ENCODE assay signal across 22 cellular contexts in genomic region chr2:3253913-3254437, GRCh38.
DNase-seq lines count a peak whose midpoint lies in the region; ATAC-seq and TF ChIP-seq lines count a peak whose summit lies in the region.
"Had no signal": no experiment of that assay in that cellular context is flagged by ENCODE, and none has a peak within 500 bp of the region (broad histone marks: within the 10 kb centered on the region; RNA-seq: fewer than 3 reads in every experiment).

No MANE protein-coding gene starts in this region.

- intact Hi-C loops in activated CD8-positive, alpha-beta T cell treated with anti-CD3 and anti-CD28 coated beads for 36 hours (cut with micrococcal nuclease): no loop called here
- intact Hi-C loops in mucosa of descending colon (cut with DNase I, micrococcal nuclease): no loop called here

- H3K4me1 Mint-ChIP-seq in naive B cell: peaks cover 44 to 61% (median 47%) of the 10 kb centered on the region in 3 donors
- peaks cover 2% of the 10 kb centered on the region for H3K4me1 Mint-ChIP-seq in activated CD8-positive, alpha-beta T cell treated with anti-CD3 and anti-CD28 coated beads for 36 hours (ENCODE audit: low read depth)
- H3K4me1 Mint-ChIP-seq: activated CD8-positive, alpha-beta memory T cell treated with anti-CD3 and anti-CD28 coated beads, Interleukin-2, amount 10 ng/mL, durations not matched to agents 7 days and 5 days had no signal

- peaks cover 8% of the 10 kb centered on the region in 2 donors for H3K36me3 Mint-ChIP-seq in naive B cell
- peaks cover 54% of the 10 kb centered on the region for H3K36me3 Mint-ChIP-seq in activated CD8-positive, alpha-beta T cell treated with anti-CD3 and anti-CD28 coated beads for 36 hours (ENCODE audit: low read depth)

- H3K27ac Mint-ChIP-seq in naive B cell: peak overlapping the region; percentile 90 to 100 (median 92)
- no peak overlapping the region for H3K27ac Mint-ChIP-seq in activated CD8-positive, alpha-beta T cell treated with anti-CD3 and anti-CD28 coated beads for 36 hours
- H3K27ac Mint-ChIP-seq: activated CD8-positive, alpha-beta memory T cell treated with anti-CD3 and anti-CD28 coated beads, Interleukin-2, amount 10 ng/mL, durations not matched to agents 7 days and 5 days; activated naive CD4-positive, alpha-beta T cell treated with anti-CD3 and anti-CD28 coated beads, Interleukin-2, amount 50 U/mL, for 24 hours; activated T-helper 1 cell treated with anti-CD3 and anti-CD28 coated beads, Interleukin-12 subunit alpha, Interleukin-12 subunit beta, Interleukin-2, Interleukin-4 antibody, amounts not matched to agents 30 ng/mL and 10 ng/mL and 1 ng/mL, durations not matched to agents 14 hours and 24 hours and 36 hours had no signal

- POLR2A ChIA-PET in activated CD8-positive, alpha-beta T cell treated with anti-CD3 and anti-CD28 coated beads for 36 hours (lab: Charles Lee): no interaction called here

- H3K4me3 ChIP-seq in GM08714 (ENCODE audit: low read length): peak overlapping the region; percentile 3; the same call in 1 of the 2 replicates
- H3K4me3 ChIP-seq in mucosa of descending colon: no peak overlapping the region
- H3K4me3 ChIP-seq: ascending aorta, vagina had no signal

- peak overlapping the region; percentile 20 to 87 (median 78) for H3K4me3 Mint-ChIP-seq in naive B cell
- H3K4me3 Mint-ChIP-seq in activated CD8-positive, alpha-beta T cell treated with anti-CD3 and anti-CD28 coated beads for 36 hours: no peak overlapping the region
- H3K4me3 Mint-ChIP-seq: activated CD8-positive, alpha-beta memory T cell treated with anti-CD3 and anti-CD28 coated beads, Interleukin-2, amount 10 ng/mL, durations not matched to agents 7 days and 5 days; activated naive CD4-positive, alpha-beta T cell treated with anti-CD3 and anti-CD28 coated beads, Interleukin-2, amount 50 U/mL, for 24 hours; activated T-helper 1 cell treated with anti-CD3 and anti-CD28 coated beads, Interleukin-12 subunit alpha, Interleukin-12 subunit beta, Interleukin-2, Interleukin-4 antibody, amounts not matched to agents 30 ng/mL and 10 ng/mL and 1 ng/mL, durations not matched to agents 14 hours and 24 hours and 36 hours; CD8-positive, alpha-beta T cell; naive thymus-derived CD4-positive, alpha-beta T cell had no signal

- no peaks in the 10 kb centered on the region for H3K4me1 ChIP-seq in mucosa of descending colon (ENCODE audit: low read depth)
- H3K4me1 ChIP-seq: ascending aorta, vagina had no signal

- peaks cover 10% of the 10 kb centered on the region for H3K9me3 ChIP-seq in mucosa of descending colon

- CTCF ChIA-PET in activated CD8-positive, alpha-beta T cell treated with anti-CD3 and anti-CD28 coated beads for 36 hours (lab: Charles Lee): no interaction called here

- H3K9me3 Mint-ChIP-seq in naive B cell: peaks cover 3 to 9% (median 6%) of the 10 kb centered on the region in 7 donors
- peaks cover 18% of the 10 kb centered on the region for H3K9me3 Mint-ChIP-seq in activated CD8-positive, alpha-beta T cell treated with anti-CD3 and anti-CD28 coated beads for 36 hours
- H3K9me3 Mint-ChIP-seq: activated naive CD4-positive, alpha-beta T cell treated with anti-CD3 and anti-CD28 coated beads, Interleukin-2, amount 50 U/mL, for 24 hours had no signal

- no peaks in the 10 kb centered on the region for H3K36me3 ChIP-seq in mucosa of descending colon (ENCODE audit: low read depth)

- no peaks in the 10 kb centered on the region for H3K27me3 Mint-ChIP-seq in naive B cell
- H3K27me3 Mint-ChIP-seq in activated CD8-positive, alpha-beta T cell treated with anti-CD3 and anti-CD28 coated beads for 36 hours: no peaks in the 10 kb centered on the region
- H3K27me3 Mint-ChIP-seq: activated CD8-positive, alpha-beta memory T cell treated with anti-CD3 and anti-CD28 coated beads, Interleukin-2, amount 10 ng/mL, durations not matched to agents 7 days and 5 days; activated naive CD4-positive, alpha-beta T cell treated with anti-CD3 and anti-CD28 coated beads, Interleukin-2, amount 50 U/mL, for 24 hours; naive thymus-derived CD4-positive, alpha-beta T cell had no signal

- no peak for TF ChIP-seq CTCF in activated CD8-positive, alpha-beta T cell treated with anti-CD3 and anti-CD28 coated beads for 36 hours (IDR thresholded peaks at IDR 0.05)
- TF ChIP-seq CTCF in mucosa of descending colon (IDR thresholded peaks at IDR 0.05): no peak

- DNase-seq in naive B cell (no peak), DMS79 treated with DMSO at 0.1 percent for 48 hours (lab: John Stamatoyannopoulos, UW) (no peak), mucosa of descending colon (no peak)
- DNase-seq in activated CD8-positive, alpha-beta T cell treated with anti-CD3 and anti-CD28 coated beads for 36 hours: no peak
- DNase-seq in stimulated activated CD4-positive, alpha-beta T cell treated with anti-CD3 and anti-CD28 coated beads, Interleukin-4, amount 100 ng/mL, for 1 hour: no peak
- DNase-seq: activated CD4-positive, alpha-beta T cell treated with anti-CD3 and anti-CD28 coated beads for 48 hours; activated CD8-positive, alpha-beta memory T cell treated with anti-CD3 and anti-CD28 coated beads, Interleukin-2, amount 10 ng/mL, durations not matched to agents 7 days and 5 days; foreskin fibroblast; GDM1; mesendoderm; naive thymus-derived CD4-positive, alpha-beta T cell; NCI-H1105 treated with DMSO at 0.1 percent for 48 hours; NCI-H2029 treated with DMSO at 0.1 percent for 48 hours; T-helper 1 cell had no signal

- ATAC-seq in GM19397 (IDR thresholded peaks at IDR 0.05; ENCODE audit: unreplicated experiment) (peak; percentile 60), HG03354 (IDR thresholded peaks at IDR 0.05; ENCODE audit: poor library complexity, severe bottlenecking, unreplicated experiment) (peak; percentile 1), naive B cell (ENCODE audit: low read depth in 2 of 2) (peak; percentile 77 to 79), mucosa of descending colon (no peak)
- no peak for ATAC-seq in activated CD8-positive, alpha-beta T cell treated with anti-CD3 and anti-CD28 coated beads for 36 hours
- ATAC-seq: activated CD8-positive, alpha-beta memory T cell treated with anti-CD3 and anti-CD28 coated beads, Interleukin-2, amount 10 ng/mL, durations not matched to agents 7 days and 5 days; CD8-positive, alpha-beta T cell; naive thymus-derived CD4-positive, alpha-beta T cell had no signal

Comparison
In these comparisons a context has a peak if more than half of its experiments do, and no peak if none do; other contexts are left out.
1. ATAC-seq: peak in GM19397 (single experiment), HG03354 (single experiment) and naive B cell (2 of 2); none in activated CD8-positive, alpha-beta T cell treated with anti-CD3 and anti-CD28 coated beads for 36 hours (single experiment) and mucosa of descending colon (single experiment).